In genomic region chrX:20217279-20217678, GRCh38 we compare ENCODE assay signal across 10 cellular contexts. TPM values are rescaled to one million over a fixed set of nuclear protein-coding genes. Genes with fewer than 3 reads are reported as not detected.
DNase-seq lines count a peak whose midpoint lies in the region; ATAC-seq, FAIRE-seq and TF ChIP-seq lines count a peak whose summit lies in the region.
"Had no signal": no experiment of that assay in that cellular context is flagged by ENCODE, and none has a peak within 500 bp of the region (broad histone marks: within the 10 kb centered on the region; RNA-seq: fewer than 3 reads in every experiment).

No MANE protein-coding gene starts in this region.

- H3K27me3 Mint-ChIP-seq in nephron progenitor cell (ENCODE audit: low read depth, poor library complexity) = no peaks in the 10 kb centered on the region

- H3K36me3 ChIP-seq in small intestine (ENCODE audit: control insufficient read depth in 2 of 2, insufficient read depth in 2 of 2, low read length in 2 of 2) = no peaks in the 10 kb centered on the region
- H3K36me3 ChIP-seq: colonic mucosa had no signal

- peaks cover 6% of the 10 kb centered on the region for H3K4me1 Mint-ChIP-seq in nephron progenitor cell

- 4 to 21% (median 19%) methylated on average over 1 of the region's 1 CpG for WGBS in small intestine, 3 donors

- H3K27ac ChIP-seq in small intestine (ENCODE audit: low read depth in 1 of 2, low read length in 1 of 2) = no peak overlapping the region
- H3K27ac ChIP-seq: colonic mucosa had no signal

- H3K36me3 Mint-ChIP-seq in nephron progenitor cell (ENCODE audit: low read depth) = peaks cover 15% of the 10 kb centered on the region

- H3K9me3 ChIP-seq in small intestine (ENCODE audit: control insufficient read depth, low read depth) = no peaks in the 10 kb centered on the region
- H3K9me3 ChIP-seq: colonic mucosa had no signal

- ATAC-seq in GM18519 (IDR thresholded peaks at IDR 0.05; ENCODE audit: low FRiP score, unreplicated experiment) (no peak), GM18907 (IDR thresholded peaks at IDR 0.05; ENCODE audit: unreplicated experiment) (no peak)

- no peak overlapping the region for H3K4me3 ChIP-seq in epithelial cell of esophagus (ENCODE audit: low read length)
- no peak overlapping the region for H3K4me3 ChIP-seq in small intestine (ENCODE audit: low read depth in 1 of 2, low read length in 2 of 2)
- H3K4me3 ChIP-seq: colonic mucosa had no signal

- no peak for FAIRE-seq in small intestine (lab: Jason Lieb, UNC)

- H3K4me3 Mint-ChIP-seq in nephron progenitor cell = no peak overlapping the region

- no peaks in the 10 kb centered on the region for H3K27me3 ChIP-seq in small intestine (ENCODE audit: control insufficient read depth in 2 of 2, insufficient read depth in 2 of 2, low read length in 2 of 2)
- H3K27me3 ChIP-seq: colonic mucosa had no signal

- no peaks in the 10 kb centered on the region for H3K4me1 ChIP-seq in small intestine (ENCODE audit: control insufficient read depth in 2 of 2, insufficient read depth in 1 of 2, low read depth in 1 of 2, low read length in 1 of 2)
- H3K4me1 ChIP-seq: colonic mucosa had no signal

- H3K9me3 Mint-ChIP-seq in nephron progenitor cell = peaks cover 26% of the 10 kb centered on the region

- no peak for TF ChIP-seq CTCF in epithelial cell of esophagus (IDR thresholded peaks at IDR 0.05; ENCODE audit: insufficient read depth, low read depth, low read length, missing control alignments)
- TF ChIP-seq CTCF in nephron progenitor cell (IDR thresholded peaks at IDR 0.05) = no peak

- H3K27ac Mint-ChIP-seq in nephron progenitor cell = no peak overlapping the region

- peak; percentile 1 for DNase-seq in NCI-H1105 treated with DMSO at 0.1 percent for 48 hours (lab: John Stamatoyannopoulos, UW)
- DNase-seq in NCI-H1105 (lab: John Stamatoyannopoulos, UW) = no peak
- peak; percentile 31 for DNase-seq in NCI-H69 (lab: John Stamatoyannopoulos, UW)
- peak; percentile 68 for DNase-seq in epithelial cell of esophagus (ENCODE audit: low read depth)
- DNase-seq in small intestine = peak; percentile 23
- DNase-seq in nephron progenitor cell = no peak
- DNase-seq: activated CD4-positive, alpha-beta T cell treated with anti-CD3 and anti-CD28 coated beads, Interleukin-2, amount 50 U/mL, for 48 hours; colonic mucosa had no signal

RNA-seq across cellular contexts. Expression of gene RPS6KA3, which starts 49.4 kb away (rescaled TPM):
- polyA plus RNA-seq in small intestine = 10 to 100 TPM; 11.1 to 18.0 (median 15.2) TPM

Comparison
In these comparisons a context has a peak if more than half of its experiments do, and no peak if none do; other contexts are left out.
1. DNase-seq: peak in NCI-H1105 treated with DMSO at 0.1 percent for 48 hours (single experiment), NCI-H69 (single experiment), epithelial cell of esophagus (single experiment) and small intestine (single experiment); none in NCI-H1105 (single experiment) and nephron progenitor cell (single experiment).